In the genomic region with DNA sequence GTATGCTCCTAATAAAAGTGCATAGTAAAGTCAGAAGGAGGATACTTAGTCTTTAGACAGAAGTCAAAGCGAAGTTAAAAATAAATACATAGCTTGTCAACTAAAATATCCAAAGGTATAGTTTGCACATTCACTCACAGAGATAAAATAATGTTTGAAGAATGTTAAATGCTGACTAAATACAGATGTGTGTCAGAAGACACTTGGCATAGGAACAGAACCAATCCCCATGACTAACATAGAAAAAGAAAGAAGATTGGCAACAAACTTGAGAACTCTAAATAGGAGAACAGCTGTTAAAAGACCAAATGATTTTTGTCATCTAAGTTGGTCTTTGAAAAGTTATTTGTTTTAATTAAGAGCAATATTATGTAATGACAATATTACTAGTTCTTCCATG, we compare ENCODE assay signal across 33 cellular contexts.
"Had no signal": no experiment of that assay in that cellular context is flagged by ENCODE, and none has a peak within 500 bp of the region (broad histone marks: within the 10 kb centered on the region; RNA-seq: fewer than 3 reads in every experiment).

No MANE protein-coding gene starts in this region.

- H3K27ac ChIP-seq: cardiac muscle cell, coronary artery, dorsolateral prefrontal cortex, gastroesophageal sphincter, hepatocyte, pancreas, prostate gland, stomach, suprapubic skin, tibial artery had no signal

- H3K4me2 ChIP-seq: hepatocyte, smooth muscle cell had no signal

- H2AFZ ChIP-seq: hepatocyte had no signal

- H3K4me1 ChIP-seq: gastroesophageal sphincter, pancreas, prostate gland, stomach, suprapubic skin, tibial artery had no signal

- H3K79me2 ChIP-seq: hepatocyte had no signal

- H3K36me3 ChIP-seq: cardiac muscle cell, gastroesophageal sphincter, pancreas, prostate gland, stomach, suprapubic skin, tibial artery had no signal

- H3K9me3 ChIP-seq: gastroesophageal sphincter, pancreas, prostate gland, tibial artery had no signal

- ATAC-seq: activated T-helper 17 cell treated with anti-CD3 and anti-CD28 coated beads, Interleukin-2, amount 50 U/mL, for 72 hours; gastroesophageal sphincter; left cardiac atrium; left ventricle myocardium superior; pancreas; sciatic nerve; stimulated activated naive B cell treated with anti-CD40 and anti-IgM and Interleukin-4, amounts not matched to agents 10 μg/mL and 1 μg/mL and 100 μg/mL, for 72 hours; T-helper 17 cell had no signal

- H3K4me3 ChIP-seq: cardiac muscle cell, coronary artery, dorsolateral prefrontal cortex, gastroesophageal sphincter, hepatocyte, pancreas, prostate gland, smooth muscle cell, stomach, suprapubic skin, tibial artery had no signal

- H3K27me3 ChIP-seq: cardiac muscle cell, dorsolateral prefrontal cortex, gastroesophageal sphincter, hepatocyte, stomach, suprapubic skin, tibial artery had no signal

- DNase-seq: activated CD4-positive, alpha-beta memory T cell treated with anti-CD3 and anti-CD28 coated beads, Interleukin-2, amount 10 ng/mL, durations not matched to agents 7 days and 5 days; activated CD4-positive, alpha-beta T cell treated with anti-CD3 and anti-CD28 coated beads, Interleukin-2, amount 10 ng/mL, durations not matched to agents 24 days and 14 days; activated CD4-positive, CD25-positive, alpha-beta regulatory T cell treated with anti-CD3 and anti-CD28 coated beads, Interleukin-2, amount 50 U/mL, for 72 hours; activated CD8-positive, alpha-beta memory T cell treated with anti-CD3 and anti-CD28 coated beads, Interleukin-2, amount 50 U/mL, for 48 hours; activated gamma-delta T cell treated with Interleukin-2 at 50 U/mL for 16 hours; activated naive CD4-positive, alpha-beta T cell treated with anti-CD3 and anti-CD28 coated beads, Interleukin-2, amount 50 U/mL, for 16 hours; activated T-cell treated with anti-CD3 and anti-CD28 coated beads, Interleukin-2, amount 50 U/mL, for 24 hours; amygdala; cerebellar nuclear complex; dorsolateral prefrontal cortex; effector memory CD4-positive, alpha-beta T cell; erythroblast; left cardiac atrium; left ventricle myocardium superior; naive B cell; nephron progenitor cell; pancreas; retina; stimulated activated CD4-positive, alpha-beta T cell treated with anti-CD3 and anti-CD28 coated beads, Interleukin-1b, Interleukin-23, amount 100 ng/mL, for 48 hours; stimulated activated naive B cell treated with anti-CD40 and anti-IgM and Interleukin-4, amounts not matched to agents 10 μg/mL and 1 μg/mL and 100 μg/mL, for 72 hours; stomach; T-helper 17 cell; T1000; tibial artery had no signal
